Comparison of ENCODE assay signal across 8 cellular contexts in genomic region chr19:14090509-14091085, GRCh38. TPM values are rescaled to one million over a fixed set of nuclear protein-coding genes. Genes with fewer than 3 reads are reported as not detected.
DNase-seq lines count a peak whose midpoint lies in the region; ATAC-seq and TF ChIP-seq lines count a peak whose summit lies in the region.

TSS of gene SAMD1 (minus strand) at chr19:14090751.

- TF ChIP-seq CTCF in GM12864 (IDR thresholded peaks at IDR 0.05; ENCODE audit: low read depth, low read length, missing control alignments), result no peak
- no peak for TF ChIP-seq CTCF in VCaP (conservative IDR thresholded peaks at IDR 0.05)
- TF ChIP-seq CTCF in mammary epithelial cell (conservative IDR thresholded peaks at IDR 0.05 in 1 of 2, IDR thresholded peaks at IDR 0.05 in 1 of 2; ENCODE audit: extremely low read depth in 1 of 2, insufficient read depth in 1 of 2, low read depth in 1 of 2, low read length in 2 of 2), result no peak

- peaks cover 2% of the 10 kb centered on the region for H3K36me3 ChIP-seq in mammary epithelial cell (ENCODE audit: insufficient read depth, low read length)

- in situ Hi-C loops in mammary epithelial cell (cut with MboI; ENCODE audit: low sequenced_read_pairs in 2 of 2), result no loop called here

- intact Hi-C loops in mammary epithelial cell (cut with micrococcal nuclease), result no loop called here

- H3K9me3 Mint-ChIP-seq in immature natural killer cell, result peaks cover 0 to 5% (median 0%) of the 10 kb centered on the region in 6 donors

- H3K4me2 ChIP-seq in mammary epithelial cell (ENCODE audit: insufficient read depth, low read depth, low read length), result peak within 1 kb of the TSS; percentile 98

- H3K27ac ChIP-seq in VCaP (peak within 1 kb of the TSS; percentile 90), mammary epithelial cell (ENCODE audit: insufficient read depth, low read depth, low read length) (no peak within 1 kb of the TSS), skin epidermis (peak within 1 kb of the TSS; percentile 66 to 95 (median 89))

- peak within 1 kb of the TSS; percentile 99 to 100 (median 100) for H3K4me3 Mint-ChIP-seq in immature natural killer cell

- H3K27me3 ChIP-seq in mammary epithelial cell (ENCODE audit: insufficient read depth, low read length), result no peaks in the 10 kb centered on the region

- H3K4me1 Mint-ChIP-seq in immature natural killer cell, result peaks cover 18 to 22% of the 10 kb centered on the region in 2 donors

- H3K27me3 Mint-ChIP-seq in immature natural killer cell (ENCODE audit: low read depth in 3 of 3), result peaks cover 11 to 21% (median 18%) of the 10 kb centered on the region in 3 donors

- peaks cover 5% of the 10 kb centered on the region for H3K9me3 ChIP-seq in mammary epithelial cell (replicated peaks; ENCODE audit: insufficient read depth, low read length)

- no peak within 1 kb of the TSS for H3K9ac ChIP-seq in mammary epithelial cell (ENCODE audit: insufficient read depth, low read length)

- no TSS peak for BruUV-seq in mammary epithelial cell (replicated peaks; lab: Mats Ljungman, UMichigan)

- ATAC-seq in HG02763 (IDR thresholded peaks at IDR 0.05; ENCODE audit: unreplicated experiment), result peak; percentile 38

- dilution Hi-C loops in mammary epithelial cell (cut with HindIII; ENCODE audit: low sequenced_read_pairs), result no loop called here

- peaks cover 7% of the 10 kb centered on the region for H3K4me1 ChIP-seq in mammary epithelial cell (ENCODE audit: insufficient read depth, low read length)

- H3K36me3 Mint-ChIP-seq in immature natural killer cell, result peaks cover 0 to 3% (median 0%) of the 10 kb centered on the region in 3 donors

- 1% methylated on average over 9 of the region's 65 CpGs for WGBS in mammary epithelial cell (ENCODE audit: low coverage, missing lambda C conversion rate)

- no peaks in the 10 kb centered on the region for H4K20me1 ChIP-seq in mammary epithelial cell (ENCODE audit: insufficient read depth, low read length)

- no peaks in the 10 kb centered on the region for H3K79me2 ChIP-seq in mammary epithelial cell (ENCODE audit: insufficient read depth, low read length)

- H3K27ac Mint-ChIP-seq in immature natural killer cell, result peak within 1 kb of the TSS; percentile 93 to 99 (median 98)

- H3K4me3 ChIP-seq in GM12864 (ENCODE audit: low read depth, low read length) (peak within 1 kb of the TSS; percentile 94), mammary epithelial cell (replicated peaks in 1 of 3; ENCODE audit: insufficient read depth in 1 of 3, low read depth in 2 of 3, low read length in 3 of 3) (peak within 1 kb of the TSS; percentile 64 to 91 (median 70)), skin epidermis (peak within 1 kb of the TSS; percentile 41 to 90 (median 76))

- DNase-seq in GM12864 (ENCODE audit: low read depth) (no peak), NCI-H2029 treated with DMSO at 0.1 percent for 48 hours (lab: John Stamatoyannopoulos, UW) (peak; percentile 39), mammary epithelial cell (peak; percentile 59), immature natural killer cell (peak in 2 of 3 donors; percentile 78 to 83), ecto neural progenitor cell (ENCODE audit: low spot score) (no peak)

- CTCF ChIA-PET in mammary epithelial cell (lab: Charles Lee; ENCODE audit: low non-redundant PET), result no interaction called here

- peak within 1 kb of the TSS; percentile 85 for H2AFZ ChIP-seq in mammary epithelial cell (ENCODE audit: low read depth, low read length)

RNA-seq across cellular contexts. Expression of gene SAMD1, which starts in this region (rescaled TPM):
- 10 to 100 TPM; 15.8 to 25.7 TPM for total RNA-seq in mammary epithelial cell
- polyA plus RNA-seq in mammary epithelial cell (18.6 TPM), immature natural killer cell (1 to 10 TPM in 2 of 3 donors, not detected in 1; 1.6 to 3.1 TPM)
- 18.8 TPM for polyA minus RNA-seq in mammary epithelial cell

Comparison
In these comparisons a context has a peak if more than half of its experiments do, and no peak if none do; other contexts are left out.
1. DNase-seq: peak in NCI-H2029 treated with DMSO at 0.1 percent for 48 hours (single experiment), mammary epithelial cell (single experiment) and immature natural killer cell (2 of 3); none in GM12864 (single experiment) and ecto neural progenitor cell (single experiment).
2. Peak in every context shown above with its lines, with median percentiles within 50 percentile points of each other: H3K4me3 ChIP-seq.